ENCODE assay signal across 16 cellular contexts in the genomic region with DNA sequence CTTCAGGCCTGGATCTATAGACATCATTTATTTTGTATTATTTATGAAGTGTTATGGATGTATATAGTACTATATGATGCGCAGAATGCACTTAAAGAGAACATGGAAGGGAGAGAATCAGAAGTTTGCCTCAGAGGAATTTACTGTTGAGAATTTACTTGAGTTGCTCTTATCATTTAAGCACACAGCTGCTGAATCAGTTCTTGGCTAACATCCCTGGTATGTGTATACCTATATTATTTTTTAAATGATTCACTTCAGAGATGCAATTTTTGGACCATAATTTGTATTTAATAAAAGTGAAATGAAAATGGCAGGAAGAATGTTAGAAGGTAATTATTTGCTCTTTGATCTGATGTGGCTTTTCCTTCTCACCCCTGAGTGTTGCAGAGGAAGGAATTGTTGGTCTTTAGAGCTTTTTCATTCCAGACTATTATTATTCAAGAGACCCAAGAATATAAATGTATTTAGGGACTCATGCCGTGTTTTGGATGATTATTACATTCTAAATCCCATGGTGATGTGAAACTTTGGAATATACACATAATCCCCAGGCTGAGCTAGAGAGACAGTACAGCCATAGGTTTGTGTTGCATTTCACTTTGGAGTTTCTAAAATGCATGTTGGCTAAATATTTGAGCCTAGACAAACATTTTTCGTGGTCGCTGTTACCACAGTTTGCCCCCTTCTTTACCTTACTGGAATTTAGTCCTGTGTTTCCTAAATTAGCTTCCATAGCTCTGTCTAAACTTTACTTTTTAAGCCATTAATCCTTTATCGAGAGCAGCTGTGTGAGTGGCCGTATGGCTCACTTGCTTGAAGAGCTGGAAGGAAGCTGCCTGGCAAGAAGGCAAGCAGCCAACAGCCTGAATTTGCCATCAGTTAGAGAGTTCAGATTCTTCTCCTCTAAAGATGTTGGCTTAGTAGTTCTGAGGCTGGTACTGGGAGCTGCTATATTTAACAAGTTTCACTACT.
DNase-seq lines count a peak whose midpoint lies in the region; ATAC-seq and TF ChIP-seq lines count a peak whose summit lies in the region.
"Had no signal": no experiment of that assay in that cellular context is flagged by ENCODE, and none has a peak within 500 bp of the region (broad histone marks: within the 10 kb centered on the region; RNA-seq: fewer than 3 reads in every experiment).

No MANE protein-coding gene starts in this region.

- H3K9me3 ChIP-seq in SK-N-SH (no peaks in the 10 kb centered on the region), skeletal muscle satellite cell (replicated peaks; ENCODE audit: low read length) (no peaks in the 10 kb centered on the region)
- H3K9me3 ChIP-seq: body of pancreas, HAP-1 had no signal

- H3K4me2 ChIP-seq in SK-N-SH (peak overlapping the region; percentile 67), skeletal muscle satellite cell (ENCODE audit: low read length) (peak overlapping the region; percentile 61)

- 26% methylated on average over 6 of the region's 6 CpGs for WGBS in SK-N-SH (ENCODE audit: low lambda C conversion rate)

- POLR2A ChIA-PET in SK-N-SH (lab: Yijun Ruan, JAX) = no interaction called here

- peak overlapping the region; percentile 39; the same call in 1 of the 2 replicates for H3K9ac ChIP-seq in SK-N-SH
- peak overlapping the region; percentile 47 for H3K9ac ChIP-seq in skeletal muscle satellite cell (ENCODE audit: low read depth, low read length)

- H3K4me1 ChIP-seq in SK-N-SH (ENCODE audit: control insufficient read depth in 1 of 2, insufficient read depth in 2 of 2, low read depth in 1 of 2, low read length in 1 of 2) (peaks cover 14 to 30% of the 10 kb centered on the region in 2 experiments), skeletal muscle satellite cell (ENCODE audit: control insufficient read depth, insufficient read depth, low read length) (peaks cover 60% of the 10 kb centered on the region)
- H3K4me1 ChIP-seq: HAP-1 had no signal

- ATAC-seq in HG02610 (IDR thresholded peaks at IDR 0.05; ENCODE audit: unreplicated experiment) = no peak
- ATAC-seq: body of pancreas; effector memory CD8-positive, alpha-beta T cell; heart left ventricle had no signal

- H3K36me3 ChIP-seq in SK-N-SH (replicated peaks in 1 of 2; ENCODE audit: control insufficient read depth in 1 of 2, insufficient read depth in 2 of 2, low read length in 1 of 2) = no peaks in the 10 kb centered on the region
- no peaks in the 10 kb centered on the region for H3K36me3 ChIP-seq in skeletal muscle satellite cell (ENCODE audit: insufficient read depth, low read length)
- H3K36me3 ChIP-seq: heart left ventricle had no signal

- peak overlapping the region; percentile 30; the same call in 1 of the 2 replicates for H2AFZ ChIP-seq in SK-N-SH (ENCODE audit: low read depth)

- H4K20me1 ChIP-seq in SK-N-SH (ENCODE audit: insufficient read depth) = no peaks in the 10 kb centered on the region

- peaks cover 13% of the 10 kb centered on the region for H3F3A ChIP-seq in SK-N-SH (replicated peaks; ENCODE audit: insufficient read depth)

- H3K9me2 ChIP-seq in SK-N-SH = no peaks in the 10 kb centered on the region

- TF ChIP-seq EP300 in SK-N-SH (IDR thresholded peaks at IDR 0.05; ENCODE audit: borderline replicate concordance in 1 of 2, low read depth in 1 of 2, low read length in 1 of 2) = peak in 1 of 2 experiments; percentile 14; a peak in 1 of 4 replicates

- DNase-seq in EL (peak; percentile 60), SK-N-SH (no peak), fibroblast of peridontal ligament (ENCODE audit: extremely low read depth) (peak; percentile 79), RPMI8226 (no peak), NCI-H1092 (lab: John Stamatoyannopoulos, UW) (no peak)
- no peak for DNase-seq in activated CD4-positive, alpha-beta T cell treated with anti-CD3 and anti-CD28 coated beads, Interleukin-2, amount 50 U/mL, for 4 hours
- DNase-seq: activated CD4-positive, alpha-beta T cell treated with anti-CD3 and anti-CD28 coated beads, Interleukin-2, amount 10 ng/mL, durations not matched to agents 7 days and 5 days; body of pancreas; CD8-positive, alpha-beta memory T cell; effector memory CD8-positive, alpha-beta T cell; heart left ventricle; NCI-H1694; stimulated activated CD4-positive, alpha-beta T cell treated with anti-CD3 and anti-CD28 coated beads, Interleukin-2, amount 100 ng/mL, for 24 hours had no signal

- H3K79me2 ChIP-seq in SK-N-SH (ENCODE audit: insufficient read depth) = no peaks in the 10 kb centered on the region

- TF ChIP-seq RAD21 in SK-N-SH (IDR thresholded peaks at IDR 0.05; ENCODE audit: low read length) = no peak

- H3K4me3 ChIP-seq in SK-N-SH (ENCODE audit: low read depth in 2 of 2, low read length in 1 of 2) (peak overlapping the region; percentile 1 to 22; a peak in 2 of 4 replicates), skeletal muscle satellite cell (ENCODE audit: low read length) (peak overlapping the region; percentile 19)
- H3K4me3 ChIP-seq: body of pancreas, HAP-1, heart left ventricle had no signal

- H3K27ac ChIP-seq in SK-N-SH (ENCODE audit: low read depth in 2 of 2, low read length in 1 of 2) = peak overlapping the region; percentile 72 to 88
- H3K27ac ChIP-seq: body of pancreas had no signal

- no peaks in the 10 kb centered on the region for H3K27me3 ChIP-seq in SK-N-SH (ENCODE audit: insufficient read depth)
- H3K27me3 ChIP-seq in skeletal muscle satellite cell (ENCODE audit: control insufficient read depth, insufficient read depth, low read length) = no peaks in the 10 kb centered on the region
- H3K27me3 ChIP-seq: body of pancreas, heart left ventricle had no signal

- CTCF ChIA-PET in SK-N-SH (lab: Yijun Ruan, JAX) = interaction anchor here (1.1 kb wide), 2 partner anchors 53 to 63 kb away, joined by 3 read pairs; no protein-coding TSS in a partner anchor

- TF ChIP-seq CTCF in SK-N-SH (IDR thresholded peaks at IDR 0.05) = no peak

TF ChIP-seq in SK-N-SH, 30 proteins besides CTCF, POLR2A, EP300 and RAD21 (continues in another document):
- no peak for TF ChIP-seq NRF1 (IDR thresholded peaks at IDR 0.05; ENCODE audit: low read depth, low read length)
- TF ChIP-seq SIN3A (IDR thresholded peaks at IDR 0.05; ENCODE audit: borderline replicate concordance, low read depth, low read length) = no peak
- 0 out of 2 replicates have a peak, but pooled peaks have one; percentile 18 for TF ChIP-seq TEAD4 (IDR thresholded peaks at IDR 0.05; ENCODE audit: borderline replicate concordance, insufficient read depth)
- no peak for TF ChIP-seq RCOR1 (IDR thresholded peaks at IDR 0.05; ENCODE audit: low read length)
- no peak for TF ChIP-seq FOXM1 (IDR thresholded peaks at IDR 0.05; ENCODE audit: low read depth)
- no peak for TF ChIP-seq GABPA (IDR thresholded peaks at IDR 0.05; ENCODE audit: low read depth)
- no peak for TF ChIP-seq SMC3 (IDR thresholded peaks at IDR 0.05; ENCODE audit: low read depth, low read length)
- TF ChIP-seq CHD2 (IDR thresholded peaks at IDR 0.05; ENCODE audit: low read length, partially characterized antibody) = no peak
- no peak for TF ChIP-seq TAF1 (IDR thresholded peaks at IDR 0.05; ENCODE audit: borderline replicate concordance, low read depth, low read length)
- TF ChIP-seq, protein P1, sequence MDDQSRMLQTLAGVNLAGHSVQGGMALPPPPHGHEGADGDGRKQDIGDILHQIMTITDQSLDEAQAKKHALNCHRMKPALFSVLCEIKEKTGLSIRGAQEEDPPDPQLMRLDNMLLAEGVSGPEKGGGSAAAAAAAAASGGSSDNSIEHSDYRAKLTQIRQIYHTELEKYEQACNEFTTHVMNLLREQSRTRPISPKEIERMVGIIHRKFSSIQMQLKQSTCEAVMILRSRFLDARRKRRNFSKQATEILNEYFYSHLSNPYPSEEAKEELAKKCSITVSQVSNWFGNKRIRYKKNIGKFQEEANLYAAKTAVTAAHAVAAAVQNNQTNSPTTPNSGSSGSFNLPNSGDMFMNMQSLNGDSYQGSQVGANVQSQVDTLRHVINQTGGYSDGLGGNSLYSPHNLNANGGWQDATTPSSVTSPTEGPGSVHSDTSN (IDR thresholded peaks at IDR 0.05) = 0 out of 2 replicates have a peak, but pooled peaks have one; percentile 12
- no peak for TF ChIP-seq RFX5 (IDR thresholded peaks at IDR 0.05; ENCODE audit: low read length)
- no peak for TF ChIP-seq FOXJ3 (CRISPR knock-in tag; IDR thresholded peaks at IDR 0.05)
- no peak for TF ChIP-seq FOSL2 (IDR thresholded peaks at IDR 0.05; ENCODE audit: borderline replicate concordance, low read depth)
- TF ChIP-seq, protein P2, sequence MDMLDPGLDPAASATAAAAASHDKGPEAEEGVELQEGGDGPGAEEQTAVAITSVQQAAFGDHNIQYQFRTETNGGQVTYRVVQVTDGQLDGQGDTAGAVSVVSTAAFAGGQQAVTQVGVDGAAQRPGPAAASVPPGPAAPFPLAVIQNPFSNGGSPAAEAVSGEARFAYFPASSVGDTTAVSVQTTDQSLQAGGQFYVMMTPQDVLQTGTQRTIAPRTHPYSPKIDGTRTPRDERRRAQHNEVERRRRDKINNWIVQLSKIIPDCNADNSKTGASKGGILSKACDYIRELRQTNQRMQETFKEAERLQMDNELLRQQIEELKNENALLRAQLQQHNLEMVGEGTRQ (IDR thresholded peaks at IDR 0.05; ENCODE audit: borderline replicate concordance, low read depth, low read length) = no peak
- TF ChIP-seq MXI1 (IDR thresholded peaks at IDR 0.05; ENCODE audit: low read depth, low read length) = no peak
- no peak for TF ChIP-seq GATA2 (CRISPR knock-in tag; IDR thresholded peaks at IDR 0.05)
- TF ChIP-seq EZH2phosphoT487 (IDR thresholded peaks at IDR 0.05; ENCODE audit: borderline replicate concordance, low read depth) = no peak
- TF ChIP-seq, protein P3, sequence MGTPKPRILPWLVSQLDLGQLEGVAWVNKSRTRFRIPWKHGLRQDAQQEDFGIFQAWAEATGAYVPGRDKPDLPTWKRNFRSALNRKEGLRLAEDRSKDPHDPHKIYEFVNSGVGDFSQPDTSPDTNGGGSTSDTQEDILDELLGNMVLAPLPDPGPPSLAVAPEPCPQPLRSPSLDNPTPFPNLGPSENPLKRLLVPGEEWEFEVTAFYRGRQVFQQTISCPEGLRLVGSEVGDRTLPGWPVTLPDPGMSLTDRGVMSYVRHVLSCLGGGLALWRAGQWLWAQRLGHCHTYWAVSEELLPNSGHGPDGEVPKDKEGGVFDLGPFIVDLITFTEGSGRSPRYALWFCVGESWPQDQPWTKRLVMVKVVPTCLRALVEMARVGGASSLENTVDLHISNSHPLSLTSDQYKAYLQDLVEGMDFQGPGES (IDR thresholded peaks at IDR 0.05; ENCODE audit: low read depth, low read length) = no peak

Comparison
In these comparisons a context has a peak if more than half of its experiments do, and no peak if none do; other contexts are left out.
1. DNase-seq: peak in EL (single experiment) and fibroblast of peridontal ligament (single experiment); none in SK-N-SH (single experiment), RPMI8226 (single experiment), activated CD4-positive, alpha-beta T cell treated with anti-CD3 and anti-CD28 coated beads, Interleukin-2, amount 50 U/mL, for 4 hours (0 of 2) and NCI-H1092 (single experiment).